ENCODE assay signal across 10 cellular contexts in the genomic region with DNA sequence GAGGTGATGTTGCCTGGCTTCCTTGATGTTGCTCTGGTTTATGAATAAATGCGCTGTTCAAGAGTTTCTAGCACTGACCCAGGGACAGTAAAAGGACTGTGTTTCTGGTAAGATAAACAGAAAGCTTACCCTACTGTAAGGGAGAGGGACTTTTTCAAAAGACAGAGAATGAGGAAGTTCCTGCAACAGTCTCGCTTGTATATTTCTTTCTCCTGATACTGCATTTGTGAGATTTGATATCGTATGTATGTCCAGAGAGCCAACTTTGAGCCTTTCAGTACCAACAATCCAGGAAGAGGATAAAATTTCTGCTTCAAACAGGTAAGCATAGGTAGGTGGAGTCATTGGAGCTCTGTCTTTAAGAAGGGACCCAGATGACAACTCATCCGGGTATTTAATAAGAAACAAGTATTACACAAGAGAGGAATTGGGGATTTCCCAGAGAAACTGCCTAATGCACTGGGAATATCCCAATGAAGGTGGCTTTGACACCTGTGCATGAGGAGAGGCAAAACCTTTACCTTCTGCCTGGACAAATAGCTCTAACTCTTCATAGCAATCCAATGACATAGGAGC. TPM values are rescaled to one million over a fixed set of nuclear protein-coding genes. Genes with fewer than 3 reads are reported as not detected.
DNase-seq lines count a peak whose midpoint lies in the region; ATAC-seq, FAIRE-seq and TF ChIP-seq lines count a peak whose summit lies in the region.
"Had no signal": no experiment of that assay in that cellular context is flagged by ENCODE, and none has a peak within 500 bp of the region (broad histone marks: within the 10 kb centered on the region; RNA-seq: fewer than 3 reads in every experiment).

No MANE protein-coding gene starts in this region.

- peak overlapping the region; percentile 92 to 99 (median 93) for H3K4me3 Mint-ChIP-seq in IgD-negative memory B cell
- H3K4me3 Mint-ChIP-seq: brain had no signal

- H3K27me3 ChIP-seq in right lobe of liver (no peaks in the 10 kb centered on the region), HepG2 (ENCODE audit: control insufficient read depth in 1 of 2, insufficient read depth in 2 of 2, low read length in 2 of 2) (peaks cover 0 to 3% of the 10 kb centered on the region in 2 experiments; a peak in 1 of 5 replicates), vagina (no peaks in the 10 kb centered on the region)

- H2AFZ ChIP-seq in HepG2 (ENCODE audit: low read length), result no peak overlapping the region

- CTCF ChIA-PET in HepG2 (lab: Yijun Ruan, JAX; ENCODE audit: low intra/inter-chr PET ratio, low total read pairs), result no interaction called here

- TF ChIP-seq EP300 in HepG2 (IDR thresholded peaks at IDR 0.05; ENCODE audit: low read depth in 2 of 2, low read length in 2 of 2) (no peak), HepG2 (CRISPR knock-in tag; IDR thresholded peaks at IDR 0.05; ENCODE audit: borderline replicate concordance) (no peak)

- peaks cover 24 to 48% (median 48%) of the 10 kb centered on the region in 3 donors for H3K4me1 Mint-ChIP-seq in IgD-negative memory B cell
- H3K4me1 Mint-ChIP-seq: brain had no signal

- peaks cover 2% of the 10 kb centered on the region for H3K27me3 Mint-ChIP-seq in IgD-negative memory B cell

- no peak for DNase-seq in right lobe of liver
- DNase-seq in HepG2 (ENCODE audit: low spot score), result no peak
- peak; percentile 12 for DNase-seq in central memory CD4-positive, alpha-beta T cell
- DNase-seq in vagina (ENCODE audit: extremely low spot score in 2 of 2), result no peak
- DNase-seq in NCI-H748 treated with DMSO at 0.1 percent for 48 hours (lab: John Stamatoyannopoulos, UW), result no peak
- no peak for DNase-seq in RKO (ENCODE audit: low spot score)
- no peak for DNase-seq in head of caudate nucleus
- DNase-seq: NCI-H1417 had no signal

- H3K9me3 ChIP-seq in right lobe of liver, result no peaks in the 10 kb centered on the region
- H3K9me3 ChIP-seq in HepG2 (ENCODE audit: low read length), result no peaks in the 10 kb centered on the region
- H3K9me3 ChIP-seq in vagina, result no peaks in the 10 kb centered on the region

- H3K27ac ChIP-seq in right lobe of liver (no peak overlapping the region), HepG2 (ENCODE audit: extremely low read length, insufficient read depth, low read length) (no peak overlapping the region), vagina (peak overlapping the region; percentile 27)

- TF ChIP-seq CTCF in right lobe of liver (IDR thresholded peaks at IDR 0.05), result no peak
- TF ChIP-seq CTCF in HepG2 (CRISPR knock-in tag; IDR thresholded peaks at IDR 0.05), result no peak
- TF ChIP-seq CTCF in vagina (IDR thresholded peaks at IDR 0.05), result no peak

- no peak for FAIRE-seq in HepG2 (lab: Jason Lieb, UNC)

- ATAC-seq in right lobe of liver (peak; percentile 25 to 63 (median 37)), HepG2 (no peak)

- H3K79me2 ChIP-seq in HepG2 (ENCODE audit: insufficient read depth, low read length), result no peaks in the 10 kb centered on the region

- no peaks in the 10 kb centered on the region for H3K9me3 Mint-ChIP-seq in IgD-negative memory B cell
- H3K9me3 Mint-ChIP-seq: brain had no signal

- no peak overlapping the region for H3K4me2 ChIP-seq in HepG2 (ENCODE audit: low read depth, low read length)

- TF ChIP-seq POLR2A in right lobe of liver (IDR thresholded peaks at IDR 0.05), result no peak
- no peak for TF ChIP-seq POLR2A in HepG2 (IDR thresholded peaks at IDR 0.05; ENCODE audit: insufficient read depth in 1 of 2, low read depth in 2 of 2, low read length in 2 of 2)
- TF ChIP-seq POLR2A in vagina (IDR thresholded peaks at IDR 0.05), result no peak

- POLR2A ChIA-PET in HepG2 (lab: Yijun Ruan, JAX), result no interaction called here

- TF ChIP-seq RAD21 in HepG2 (CRISPR knock-in tag; IDR thresholded peaks at IDR 0.05), result no peak

- in situ Hi-C loops in HepG2 (cut with HindIII; ENCODE audit: extremely low pct_ligation_motif_present, low pct_unique_long_range_greater_than_20kb), result no loop called here

- H4K20me1 ChIP-seq in HepG2 (ENCODE audit: insufficient read depth, low read length), result no peaks in the 10 kb centered on the region

- no peaks in the 10 kb centered on the region for H3K36me3 ChIP-seq in right lobe of liver
- H3K36me3 ChIP-seq in HepG2 (replicated peaks in 1 of 2; ENCODE audit: control insufficient read depth in 1 of 2, insufficient read depth in 2 of 2, low read length in 2 of 2), result no peaks in the 10 kb centered on the region
- H3K36me3 ChIP-seq in vagina, result no peaks in the 10 kb centered on the region

- no TSS peak for BruUV-seq in HepG2 (replicated peaks; lab: Mats Ljungman, UMichigan)

- no peaks in the 10 kb centered on the region for H3K4me1 ChIP-seq in right lobe of liver
- peaks cover 11% of the 10 kb centered on the region for H3K4me1 ChIP-seq in HepG2 (ENCODE audit: insufficient read depth, low read length)
- peaks cover 6% of the 10 kb centered on the region for H3K4me1 ChIP-seq in vagina

- H3K27ac Mint-ChIP-seq in IgD-negative memory B cell, result peak overlapping the region; percentile 82 to 98 (median 91)
- H3K27ac Mint-ChIP-seq: brain had no signal

- 38% methylated on average over 4 of the region's 4 CpGs for WGBS in right lobe of liver (ENCODE audit: insufficient coverage, low coverage, low lambda C conversion rate, missing lambda C conversion rate)
- 0% methylated on average over 4 of the region's 4 CpGs for WGBS in HepG2 (ENCODE audit: low lambda C conversion rate)

- H3K9ac ChIP-seq in HepG2 (ENCODE audit: insufficient read depth, low read depth, low read length), result no peak overlapping the region

- H3K4me3 ChIP-seq in right lobe of liver, result peak overlapping the region in 2 of 3 donors; percentile 1 to 20
- H3K4me3 ChIP-seq in HepG2 (replicated peaks in 1 of 3; ENCODE audit: insufficient read depth in 1 of 3, low read depth in 2 of 3, low read length in 3 of 3), result no peak overlapping the region
- H3K4me3 ChIP-seq in vagina, result peak overlapping the region in 1 of 2 donors; percentile 39

- H3K36me3 Mint-ChIP-seq in IgD-negative memory B cell, result peaks cover 4% of the 10 kb centered on the region
- H3K36me3 Mint-ChIP-seq: brain had no signal

- intact Hi-C loops in right lobe of liver (cut with DNase I), result no loop called here
- intact Hi-C loops in HepG2 (cut with micrococcal nuclease; ENCODE audit: unreplicated experiment), result no loop called here
- intact Hi-C loops in vagina (cut with DNase I), result no loop called here
- intact Hi-C loops in head of caudate nucleus (cut with DNase I), result no loop called here

TF ChIP-seq in HepG2, 621 proteins besides CTCF, POLR2A, EP300 and RAD21 (continues in another document):
- TF ChIP-seq NONO (IDR thresholded peaks at IDR 0.05) (no peak), NONO (CRISPR knock-in tag; conservative IDR thresholded peaks at IDR 0.05) (no peak), ZNF33A (CRISPR knock-in tag; IDR thresholded peaks at IDR 0.05; ENCODE audit: borderline replicate concordance) (no peak), SMAD9 (CRISPR knock-in tag; IDR thresholded peaks at IDR 0.05) (no peak), DNMT1 (CRISPR knock-in tag; IDR thresholded peaks at IDR 0.05) (no peak), ARHGAP35 (CRISPR knock-in tag; IDR thresholded peaks at IDR 0.05; ENCODE audit: borderline replicate concordance) (no peak), ZNF329 (CRISPR knock-in tag; IDR thresholded peaks at IDR 0.05; ENCODE audit: low read depth) (no peak), FOXO1 (CRISPR knock-in tag; IDR thresholded peaks at IDR 0.05) (no peak)
- TF ChIP-seq, protein P1, sequence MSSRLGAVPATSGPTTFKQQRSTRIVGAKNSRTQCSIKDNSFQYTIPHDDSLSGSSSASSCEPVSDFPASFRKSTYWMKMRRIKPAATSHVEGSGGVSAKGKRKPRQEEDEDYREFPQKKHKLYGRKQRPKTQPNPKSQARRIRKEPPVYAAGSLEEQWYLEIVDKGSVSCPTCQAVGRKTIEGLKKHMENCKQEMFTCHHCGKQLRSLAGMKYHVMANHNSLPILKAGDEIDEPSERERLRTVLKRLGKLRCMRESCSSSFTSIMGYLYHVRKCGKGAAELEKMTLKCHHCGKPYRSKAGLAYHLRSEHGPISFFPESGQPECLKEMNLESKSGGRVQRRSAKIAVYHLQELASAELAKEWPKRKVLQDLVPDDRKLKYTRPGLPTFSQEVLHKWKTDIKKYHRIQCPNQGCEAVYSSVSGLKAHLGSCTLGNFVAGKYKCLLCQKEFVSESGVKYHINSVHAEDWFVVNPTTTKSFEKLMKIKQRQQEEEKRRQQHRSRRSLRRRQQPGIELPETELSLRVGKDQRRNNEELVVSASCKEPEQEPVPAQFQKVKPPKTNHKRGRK (CRISPR knock-in tag; IDR thresholded peaks at IDR 0.05), result no peak

RNA-seq across cellular contexts. Expression of a gene that starts 0.8 kb away (rescaled TPM):
- total RNA-seq in right lobe of liver (1 to 10 TPM in 2 of 6 experiments, under 1 TPM in 4; 0.12 to 1.5 (median 0.73) TPM), HepG2 (2016; rRNA removed; fragmentation: Illumina TruSeq; extraction: Trizol) (not detected in 2 replicates), vagina (22.6 TPM)
- total RNA-seq in HepG2 (2016; cell fraction: cytosol; rRNA removed; fragmentation: Illumina TruSeq; extraction: Trizol; ENCODE audit: low read depth), result not detected in 2 replicates
- total RNA-seq in HepG2 (2016; cell fraction: insoluble cytoplasmic fraction; rRNA removed; fragmentation: Illumina TruSeq; extraction: Trizol), result not detected in 2 replicates
- not detected in 2 replicates for total RNA-seq in HepG2 (2016; cell fraction: membrane; rRNA removed; fragmentation: Illumina TruSeq; extraction: Trizol)
- not detected in 2 replicates for total RNA-seq in HepG2 (2016; cell fraction: nucleus; rRNA removed; fragmentation: Illumina TruSeq; extraction: Trizol)
- polyA plus RNA-seq in HepG2 (2011; rRNA removed) (not detected in 2 replicates), IgD-negative memory B cell (172 TPM)
- polyA plus RNA-seq in HepG2 (2011; cell fraction: cytosol; rRNA removed), result not detected in 2 replicates
- polyA plus RNA-seq in HepG2 (2011; cell fraction: nucleus; rRNA removed), result not detected in 2 replicates
- not detected in 2 replicates for polyA plus RNA-seq in HepG2 (2012)
- polyA plus RNA-seq in HepG2 (2016; cell fraction: cytosol; fragmentation: Illumina TruSeq; extraction: Trizol; ENCODE audit: low read depth), result not detected in 2 replicates
- not detected in 2 replicates for polyA plus RNA-seq in HepG2 (2016; cell fraction: insoluble cytoplasmic fraction; fragmentation: Illumina TruSeq; extraction: Trizol; ENCODE audit: low read depth)
- not detected in 2 replicates for polyA plus RNA-seq in HepG2 (2016; cell fraction: membrane; fragmentation: Illumina TruSeq; extraction: Trizol; ENCODE audit: low read depth)
- polyA plus RNA-seq in HepG2 (2016; cell fraction: nucleus; fragmentation: Illumina TruSeq; extraction: Trizol; ENCODE audit: insufficient read depth, low read depth), result not detected in 2 replicates
- 0.19 TPM in 1 of 2 replicates, not detected in the other for polyA minus RNA-seq in HepG2 (2011; rRNA and poly(A)+ RNA removed; ENCODE audit: low replicate concordance)
- polyA minus RNA-seq in HepG2 (2011; cell fraction: cytosol; rRNA and poly(A)+ RNA removed), result not detected in 2 replicates
- not detected in 2 replicates for polyA minus RNA-seq in HepG2 (2011; cell fraction: nucleus; rRNA and poly(A)+ RNA removed)

Comparison
In these comparisons a context has a peak if more than half of its experiments do, and no peak if none do; other contexts are left out.
1. H3K4me3 ChIP-seq: peak in right lobe of liver (2 of 3); none in HepG2 (0 of 3).